31 cellular contexts compared by ENCODE assay signal in genomic region chr6:37765182-37765780, GRCh38.
"Had no signal": no experiment of that assay in that cellular context is flagged by ENCODE, and none has a peak within 500 bp of the region (broad histone marks: within the 10 kb centered on the region; RNA-seq: fewer than 3 reads in every experiment).

No MANE protein-coding gene starts in this region.

- DNase-seq: activated CD4-positive, alpha-beta T cell treated with anti-CD3 and anti-CD28 coated beads for 48 hours; activated CD4-positive, alpha-beta T cell treated with anti-CD3 and anti-CD28 coated beads, Interleukin-2, amount 50 U/mL, for 48 hours; activated CD8-positive, alpha-beta memory T cell treated with anti-CD3 and anti-CD28 coated beads for 24 hours; activated effector memory CD4-positive, alpha-beta T cell treated with anti-CD3 and anti-CD28 coated beads, Interleukin-2, amount 50 U/mL, for 16 hours; activated naive CD4-positive, alpha-beta T cell treated with anti-CD3 and anti-CD28 coated beads for 36 hours; activated naive CD8-positive, alpha-beta T cell treated with anti-CD3 and anti-CD28 coated beads for 36 hours; adrenal gland; body of pancreas; cerebellar nuclear complex; dorsolateral prefrontal cortex; effector memory CD4-positive, alpha-beta T cell; erythroblast; gastrocnemius medialis; glutamatergic neuron; islet precursor cell; left cardiac atrium; lower lobe of right lung; mesenchymal stem cell; natural killer cell; spleen; stimulated activated naive CD4-positive, alpha-beta T cell; T-helper 9 cell had no signal

- H3K4me1 ChIP-seq: adrenal gland, body of pancreas, gastrocnemius medialis, lower lobe of right lung, right atrium auricular region, spleen, tibial nerve had no signal

- H3K9me3 ChIP-seq: adrenal gland, body of pancreas, gastrocnemius medialis, lower lobe of right lung, right atrium auricular region, spleen, tibial nerve had no signal

- H3K9ac ChIP-seq: neural progenitor cell had no signal

- ATAC-seq: activated CD4-positive, CD25-positive, alpha-beta regulatory T cell treated with anti-CD3 and anti-CD28 coated beads, Interleukin-2, amount 50 U/mL, for 24 hours; body of pancreas; gastrocnemius medialis; left cardiac atrium; lower lobe of right lung; natural killer cell had no signal

- H3K4me3 ChIP-seq: adrenal gland, body of pancreas, cardiac muscle cell, coronary artery, dorsolateral prefrontal cortex, gastrocnemius medialis, hepatocyte, lower lobe of right lung, neural progenitor cell, right atrium auricular region, spleen, tibial nerve had no signal

- H3K36me3 ChIP-seq: adrenal gland, cardiac muscle cell, gastrocnemius medialis, lower lobe of right lung, neural progenitor cell, right atrium auricular region, spleen, tibial nerve had no signal

- H3K27me3 ChIP-seq: body of pancreas, gastrocnemius medialis, hepatocyte, right atrium auricular region had no signal

- H2AFZ ChIP-seq: hepatocyte, neural progenitor cell had no signal

- H3K79me2 ChIP-seq: hepatocyte had no signal

- FAIRE-seq: TTC549 had no signal

- H3K27ac ChIP-seq: adrenal gland, body of pancreas, cardiac muscle cell, coronary artery, dorsolateral prefrontal cortex, gastrocnemius medialis, hepatocyte, lower lobe of right lung, neural progenitor cell, right atrium auricular region, spleen, tibial nerve, VCaP had no signal

- H3K4me2 ChIP-seq: hepatocyte had no signal
